In the genomic region with DNA sequence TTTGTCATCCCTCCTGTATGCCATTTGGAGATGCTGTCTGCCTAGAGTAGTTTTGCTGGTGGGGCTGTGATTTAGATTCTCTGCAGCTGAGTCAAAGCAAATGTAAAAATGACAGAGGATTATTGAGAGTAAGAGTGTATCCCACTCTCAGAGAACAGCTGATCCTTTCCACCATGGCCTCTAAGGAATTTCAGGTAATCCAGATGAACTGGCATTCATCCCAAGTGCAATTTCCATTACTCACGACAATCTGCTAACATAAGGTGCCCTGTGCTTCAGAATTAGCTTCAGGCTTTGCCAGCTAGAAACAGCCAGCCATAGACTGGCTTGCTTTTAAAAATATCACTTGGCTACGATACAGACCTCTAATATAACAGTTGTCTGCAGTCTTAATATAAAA, we compare ENCODE assay signal across 18 cellular contexts. TPM values are rescaled to one million over a fixed set of nuclear protein-coding genes. Genes with fewer than 3 reads are reported as not detected.
"Had no signal": no experiment of that assay in that cellular context is flagged by ENCODE, and none has a peak within 500 bp of the region (broad histone marks: within the 10 kb centered on the region; RNA-seq: fewer than 3 reads in every experiment).

No MANE protein-coding gene starts in this region.

- ATAC-seq: activated CD4-positive, CD25-positive, alpha-beta regulatory T cell treated with anti-CD3 and anti-CD28 coated beads, Interleukin-2, amount 50 U/mL, for 24 hours; foreskin keratinocyte; sciatic nerve; stimulated activated naive CD8-positive, alpha-beta T cell treated with anti-CD3 and anti-CD28 coated beads, Interleukin-15, amount 100 ng/mL, for 72 hours had no signal

- H3K4me3 ChIP-seq: spleen had no signal

- H3K9me3 ChIP-seq: spleen had no signal

- H3K27ac ChIP-seq: foreskin keratinocyte, spleen had no signal

- H3K36me3 ChIP-seq: spleen had no signal

- H3K4me1 ChIP-seq: spleen had no signal

- H3K27me3 ChIP-seq: foreskin keratinocyte had no signal

- DNase-seq: activated CD4-positive, alpha-beta T cell treated with anti-CD3 and anti-CD28 coated beads, Interleukin-2, amount 50 U/mL, for 4 hours; activated naive CD4-positive, alpha-beta T cell treated with Interleukin-2 at 50 U/mL for 16 hours; activated T-cell treated with anti-CD3 and anti-CD28 coated beads for 4 hours; cerebellar nuclear complex; effector memory CD4-positive, alpha-beta T cell; foreskin keratinocyte; mesendoderm; nephron progenitor cell; spleen; stimulated activated CD4-positive, alpha-beta T cell treated with anti-CD3 and anti-CD28 coated beads, Interleukin-1b, Interleukin-23, amount 100 ng/mL, for 48 hours; stimulated activated naive CD8-positive, alpha-beta T cell treated with anti-CD3 and anti-CD28 coated beads, Interleukin-15, amount 100 ng/mL, for 72 hours; T-helper 9 cell had no signal

RNA-seq across cellular contexts. Expression of gene AMER2, which starts 59.2 kb away (rescaled TPM):
- total RNA-seq: foreskin keratinocyte, liver, osteocyte, pulmonary artery endothelial cell, spleen, ureter had no signal
- polyA plus RNA-seq: foreskin keratinocyte, liver, spleen had no signal
